8 cellular contexts compared by ENCODE assay signal in genomic region chr15:52076889-52077781, GRCh38. TPM values are rescaled to one million over a fixed set of nuclear protein-coding genes. Genes with fewer than 3 reads are reported as not detected.
A peak's percentile ranks its signal among the peaks of the same experiment; 100 is the strongest.
DNase-seq lines count a peak whose midpoint lies in the region; ATAC-seq and TF ChIP-seq lines count a peak whose summit lies in the region.

No MANE protein-coding gene starts in this region.

- POLR2A ChIA-PET in Caco-2 (lab: Charles Lee) = no interaction called here

- ATAC-seq in HG03039 (IDR thresholded peaks at IDR 0.05; ENCODE audit: unreplicated experiment) = peak; percentile 72
- ATAC-seq in mucosa of descending colon = peak; percentile 85
- ATAC-seq in HG03159 (IDR thresholded peaks at IDR 0.05; ENCODE audit: unreplicated experiment) = no peak
- no peak for ATAC-seq in GM21528 (IDR thresholded peaks at IDR 0.05; ENCODE audit: low FRiP score, unreplicated experiment)

- DNase-seq in GM06990 (ENCODE audit: extremely low read depth, insufficient read length) (no peak), amniotic epithelial cell (ENCODE audit: low read depth) (peak; percentile 95), mucosa of descending colon (peak in 2 of 3 donors; percentile 54 to 61), occipital lobe (lab: John Stamatoyannopoulos, UW) (no peak), Caco-2 (no peak)

- H3K27ac Mint-ChIP-seq in Caco-2 (ENCODE audit: unreplicated experiment) = no peak overlapping the region

- no peaks in the 10 kb centered on the region for H3K27me3 Mint-ChIP-seq in Caco-2 (ENCODE audit: insufficient read depth, unreplicated experiment)

- CTCF ChIA-PET in Caco-2 (lab: Charles Lee) = no interaction called here

- intact Hi-C loops in mucosa of descending colon (cut with DNase I, micrococcal nuclease) (no loop called here), Caco-2 (cut with micrococcal nuclease; ENCODE audit: unreplicated experiment) (loop anchor here (5.0 kb wide), 1 partner anchor 35 kb away; the partner anchor contains the start of gene BCL2L10)

- H3K27me3 ChIP-seq in GM06990 (replicated peaks; ENCODE audit: control insufficient read depth, insufficient read depth, low read length) (no peaks in the 10 kb centered on the region), Caco-2 (replicated peaks; ENCODE audit: control insufficient read depth, insufficient read depth, low read length) (no peaks in the 10 kb centered on the region)

- TF ChIP-seq CTCF in GM06990 (IDR thresholded peaks at IDR 0.05; ENCODE audit: insufficient read depth, low read length, poor library complexity, severe bottlenecking) (peak; percentile 23), mucosa of descending colon (IDR thresholded peaks at IDR 0.05) (no peak), Caco-2 (IDR thresholded peaks at IDR 0.05; ENCODE audit: insufficient read depth in 1 of 2, low read depth in 1 of 2, low read length in 1 of 2, severe bottlenecking in 1 of 2, unreplicated experiment in 1 of 2) (peak in 1 of 2 experiments; percentile 1)

- H3K9me3 ChIP-seq in mucosa of descending colon = no peaks in the 10 kb centered on the region
- no peaks in the 10 kb centered on the region for H3K9me3 ChIP-seq in Caco-2

- H3K36me3 Mint-ChIP-seq in Caco-2 (ENCODE audit: insufficient read depth, unreplicated experiment) = no peaks in the 10 kb centered on the region

- H3K4me3 Mint-ChIP-seq in Caco-2 (ENCODE audit: unreplicated experiment) = no peak overlapping the region

- H3K4me3 ChIP-seq in GM06990 (replicated peaks; ENCODE audit: low read depth, low read length) = no peak overlapping the region
- no peak overlapping the region for H3K4me3 ChIP-seq in mucosa of descending colon
- no peak overlapping the region for H3K4me3 ChIP-seq in Caco-2 (ENCODE audit: low read depth, low read length)

- BruUV-seq in Caco-2 (replicated peaks; lab: Mats Ljungman, UMichigan) = no TSS peak

- peaks cover 13% of the 10 kb centered on the region for H3K4me1 Mint-ChIP-seq in Caco-2 (ENCODE audit: low read depth, unreplicated experiment)

- no peaks in the 10 kb centered on the region for H3K36me3 ChIP-seq in GM06990 (ENCODE audit: control insufficient read depth, insufficient read depth, low read length)
- no peaks in the 10 kb centered on the region for H3K36me3 ChIP-seq in mucosa of descending colon (ENCODE audit: low read depth)
- H3K36me3 ChIP-seq in Caco-2 (ENCODE audit: control insufficient read depth, insufficient read depth, low read length) = no peaks in the 10 kb centered on the region

- no peaks in the 10 kb centered on the region for H3K9me3 Mint-ChIP-seq in Caco-2 (ENCODE audit: unreplicated experiment)

- H3K4me1 ChIP-seq in mucosa of descending colon (ENCODE audit: low read depth) = peaks cover 13% of the 10 kb centered on the region
- peaks cover 5% of the 10 kb centered on the region for H3K4me1 ChIP-seq in Caco-2

RNA-seq across cellular contexts. Expression of gene BCL2L10, which starts 35.4 kb away (rescaled TPM):
- total RNA-seq in mucosa of descending colon (1 to 10 TPM; 1.3 to 2.8 (median 2.4) TPM), occipital lobe (0.31 TPM), Caco-2 (2022) (4.3 and 6.5 TPM in 2 replicates)

RNA-seq across cellular contexts. Expression of gene MAPK6, which starts 58.1 kb away (rescaled TPM):
- total RNA-seq in mucosa of descending colon (10 to 100 TPM; 47.6 to 86.8 (median 73.9) TPM), occipital lobe (98.3 TPM), Caco-2 (2022) (68.2 and 69.8 TPM in 2 replicates)

Comparison
In these comparisons a context has a peak if more than half of its experiments do, and no peak if none do; other contexts are left out.
1. DNase-seq: peak in amniotic epithelial cell (single experiment) and mucosa of descending colon (2 of 3); none in GM06990 (single experiment), occipital lobe (single experiment) and Caco-2 (0 of 2).
2. ATAC-seq: peak in HG03039 (single experiment) and mucosa of descending colon (single experiment); none in HG03159 (single experiment) and GM21528 (single experiment).